ENCODE assay signal across 1 cellular context in genomic region chr2:61017003-61017555, GRCh38.
TF ChIP-seq lines count a peak whose summit lies in the region.

No MANE protein-coding gene starts in this region.

TF ChIP-seq in HEK293, 187 proteins besides CTCF, POLR2A, EP300 and RAD21 (continued from another document):
- TF ChIP-seq HOXD13 (CRISPR knock-in tag; IDR thresholded peaks at IDR 0.05; ENCODE audit: borderline replicate concordance) (0 out of 2 replicates have a peak, but pooled peaks have one; percentile 39), ZNF558 (tag by site-specific recombination; IDR thresholded peaks at IDR 0.05) (peak; percentile 46; the same call in 1 of the 2 replicates), ZSCAN5A (tag by site-specific recombination; IDR thresholded peaks at IDR 0.05) (peak; percentile 88; the same call in 1 of the 2 replicates), ZNF707 (tag by site-specific recombination; IDR thresholded peaks at IDR 0.05) (no peak)
